25 cellular contexts compared by ENCODE assay signal in genomic region chr12:81465191-81465590, GRCh38.
"Had no signal": no experiment of that assay in that cellular context is flagged by ENCODE, and none has a peak within 500 bp of the region (broad histone marks: within the 10 kb centered on the region; RNA-seq: fewer than 3 reads in every experiment).

No MANE protein-coding gene starts in this region.

- H3K4me3 ChIP-seq: dorsolateral prefrontal cortex, mucosa of descending colon, pancreas, right lobe of liver, smooth muscle cell, suprapubic skin, transverse colon, upper lobe of right lung, uterus had no signal

- H3K27me3 Mint-ChIP-seq: naive B cell; natural killer cell treated with Interleukin-12 subunit alpha and Interleukin-12 subunit beta and Interleukin-15 and Interleukin-18, amount 100 ng/mL, for 72 hours; stimulated activated naive CD8-positive, alpha-beta T cell treated with anti-CD3 and anti-CD28 coated beads, Interleukin-15, amount 100 ng/mL, for 72 hours had no signal

- H3K9me3 Mint-ChIP-seq: mesothelial cell of epicardium; natural killer cell treated with Interleukin-12 subunit alpha and Interleukin-12 subunit beta and Interleukin-15 and Interleukin-18, amount 100 ng/mL, for 72 hours; neural crest cell; stimulated activated naive CD8-positive, alpha-beta T cell treated with anti-CD3 and anti-CD28 coated beads, Interleukin-15, amount 100 ng/mL, for 72 hours had no signal

- H3K27ac ChIP-seq: neutrophil, pancreas, right lobe of liver, suprapubic skin, transverse colon, upper lobe of right lung, uterus had no signal

- H3K4me3 Mint-ChIP-seq: mesothelial cell of epicardium; naive B cell; natural killer cell treated with Interleukin-12 subunit alpha and Interleukin-12 subunit beta and Interleukin-15 and Interleukin-18, amount 100 ng/mL, for 72 hours; neural crest cell; stimulated activated naive CD8-positive, alpha-beta T cell treated with anti-CD3 and anti-CD28 coated beads, Interleukin-15, amount 100 ng/mL, for 72 hours had no signal

- H3K27me3 ChIP-seq: dorsolateral prefrontal cortex, neutrophil, pancreas, right lobe of liver, suprapubic skin, transverse colon, upper lobe of right lung, uterus had no signal

- H3K36me3 Mint-ChIP-seq: mesothelial cell of epicardium; naive B cell; natural killer cell treated with Interleukin-12 subunit alpha and Interleukin-12 subunit beta and Interleukin-15 and Interleukin-18, amount 100 ng/mL, for 72 hours had no signal

- FAIRE-seq: frontal cortex, keratinocyte, pancreas had no signal

- H3K4me1 ChIP-seq: pancreas, right lobe of liver, suprapubic skin, upper lobe of right lung, uterus had no signal

- H3K36me3 ChIP-seq: neutrophil, pancreas, right lobe of liver, suprapubic skin, transverse colon, upper lobe of right lung, uterus had no signal

- H3K4me2 ChIP-seq: smooth muscle cell had no signal

- H3K4me1 Mint-ChIP-seq: naive B cell; neural crest cell; stimulated activated naive CD8-positive, alpha-beta T cell treated with anti-CD3 and anti-CD28 coated beads, Interleukin-15, amount 100 ng/mL, for 72 hours had no signal

- H3K27ac Mint-ChIP-seq: mesothelial cell of epicardium; naive B cell; natural killer cell treated with Interleukin-12 subunit alpha and Interleukin-12 subunit beta and Interleukin-15 and Interleukin-18, amount 100 ng/mL, for 72 hours; stimulated activated naive CD8-positive, alpha-beta T cell treated with anti-CD3 and anti-CD28 coated beads, Interleukin-15, amount 100 ng/mL, for 72 hours had no signal

- DNase-seq: effector CD4-positive, alpha-beta T cell; head of caudate nucleus; mesenchymal stem cell; mucosa of descending colon; naive B cell; pancreas; right lobe of liver; stimulated activated CD4-positive, alpha-beta T cell treated with anti-CD3 and anti-CD28 coated beads, Interleukin-12 subunit alpha, Interleukin-12 subunit beta, amount 100 ng/mL, for 4 hours; stimulated activated CD4-positive, alpha-beta T cell treated with anti-CD3 and anti-CD28 coated beads, Interleukin-1b, Interleukin-23, amount 100 ng/mL, for 48 hours; stimulated activated CD4-positive, alpha-beta T cell treated with anti-CD3 and anti-CD28 coated beads, Interleukin-4, amount 100 ng/mL, for 1 hour; stimulated activated CD8-positive, alpha-beta memory T cell treated with anti-CD3 and anti-CD28 coated beads, Interleukin-4, amount 100 ng/mL, for 48 hours; stimulated activated naive CD4-positive, alpha-beta T cell; stimulated activated naive CD8-positive, alpha-beta T cell treated with anti-CD3 and anti-CD28 coated beads, Interleukin-15, amount 100 ng/mL, for 72 hours; transverse colon; upper lobe of right lung; uterus had no signal

- H3K9me3 ChIP-seq: mucosa of descending colon, neutrophil, pancreas, right lobe of liver, suprapubic skin, transverse colon, upper lobe of right lung, uterus had no signal
